In the genomic region with DNA sequence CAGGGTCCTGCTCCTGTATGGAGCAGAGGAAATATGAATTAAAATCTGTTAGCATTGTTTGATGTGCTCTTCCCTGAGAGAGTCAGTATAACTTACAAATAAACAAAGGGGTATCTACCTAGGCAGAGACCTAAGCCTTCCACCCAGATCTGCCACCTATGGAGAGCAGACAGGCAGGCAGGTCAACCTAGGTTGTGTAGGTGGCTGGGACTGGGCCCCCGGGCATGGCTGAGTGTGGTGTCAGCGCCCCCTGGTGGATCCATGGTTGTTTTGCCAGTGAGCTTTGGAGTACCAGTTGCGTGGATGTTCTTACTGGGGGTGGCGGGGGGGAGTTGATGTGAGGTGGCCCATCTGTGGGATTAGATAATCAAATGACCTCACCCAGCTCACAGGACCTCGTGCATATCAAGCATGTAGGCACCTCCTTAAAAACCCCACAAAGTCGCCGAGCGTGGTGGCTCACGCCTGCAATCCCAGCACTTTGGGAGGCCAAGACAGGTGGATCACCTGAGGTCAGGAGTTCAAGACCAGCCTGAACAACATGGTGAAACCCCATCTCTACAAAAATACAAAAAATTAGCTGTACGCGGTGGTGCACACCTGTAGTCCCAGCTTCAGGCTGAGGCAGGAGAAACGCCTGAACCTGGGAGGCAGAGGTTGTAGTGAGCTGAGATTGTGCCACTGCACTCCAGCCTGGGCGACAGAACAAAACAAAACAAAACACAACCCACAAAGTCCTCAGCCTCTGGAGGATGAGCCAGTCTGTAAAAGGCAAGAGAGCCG, we compare ENCODE assay signal across 8 cellular contexts. TPM values are rescaled to one million over a fixed set of nuclear protein-coding genes. Genes with fewer than 3 reads are reported as not detected.
DNase-seq lines count a peak whose midpoint lies in the region; ATAC-seq and TF ChIP-seq lines count a peak whose summit lies in the region.

No MANE protein-coding gene starts in this region.

- peak; percentile 21 for DNase-seq in DMS79 (lab: John Stamatoyannopoulos, UW)
- DNase-seq in NCI-H1417 treated with DMSO at 0.1 percent for 48 hours (lab: John Stamatoyannopoulos, UW): peak; percentile 21
- peak; percentile 71 to 86 (median 82) for DNase-seq in T-helper 1 cell
- peak; percentile 84 for DNase-seq in activated naive CD8-positive, alpha-beta T cell treated with anti-CD3 and anti-CD28 coated beads, Interleukin-2, amount 50 U/mL, for 16 hours (ENCODE audit: low read depth, low spot score)
- DNase-seq in cardiac septum (ENCODE audit: low spot score): peak; percentile 93
- peak; percentile 50 for DNase-seq in putamen (ENCODE audit: low spot score)

- peak; percentile 81 for TF ChIP-seq CTCF in HEK293 (tag by site-specific recombination; IDR thresholded peaks at IDR 0.05)

- peaks cover 11 to 32% of the 10 kb centered on the region in 2 experiments; a peak in 2 of 3 replicates for H3K36me3 ChIP-seq in HEK293 (ENCODE audit: control insufficient read depth in 2 of 2, insufficient read depth in 1 of 2, low read length in 2 of 2)

- intact Hi-C loops in cardiac septum (cut with DNase I): loop anchor here (2.0 to 5.0 kb wide), 3 partner anchors 48 to 368 kb away; no protein-coding TSS in a partner anchor

- H3K9me3 ChIP-seq in HEK293 (ENCODE audit: control insufficient read depth, insufficient read depth, low read depth, low read length): no peaks in the 10 kb centered on the region

- H3K4me1 ChIP-seq in HEK293 (ENCODE audit: control insufficient read depth, insufficient read depth, low read length): no peaks in the 10 kb centered on the region

- H3K27ac ChIP-seq in HEK293 (ENCODE audit: extremely low read depth, low read depth, low read length): no peak overlapping the region

- ATAC-seq in HG03135 (IDR thresholded peaks at IDR 0.05; ENCODE audit: unreplicated experiment): no peak

- CTCF ChIA-PET in HEK293 (lab: Yijun Ruan, JAX): interaction anchor here (0.6 to 2.5 kb wide), 33 partner anchors 11 to 524 kb away, joined by 3 to 12 read pairs (median 4); a partner anchor contains a TSS

- H3K4me3 ChIP-seq in HEK293 (ENCODE audit: low read depth, low read length): no peak overlapping the region

- POLR2A ChIA-PET in HEK293 (lab: Yijun Ruan, JAX): interaction anchor here (0.6 to 1.5 kb wide), 8 partner anchors 18 to 747 kb away, joined by 3 to 7 read pairs (median 4); a partner anchor contains a TSS

TF ChIP-seq in HEK293, 187 proteins besides CTCF, POLR2A, EP300 and RAD21 (continues in another document):
- TF ChIP-seq ZNF660 (tag by site-specific recombination; IDR thresholded peaks at IDR 0.05): peak; percentile 89
- TF ChIP-seq ZNF221 (tag by site-specific recombination; IDR thresholded peaks at IDR 0.05; ENCODE audit: borderline replicate concordance): no peak
- TF ChIP-seq OVOL3 (tag by site-specific recombination; IDR thresholded peaks at IDR 0.05): no peak
- no peak for TF ChIP-seq TRIM28 (IDR thresholded peaks at IDR 0.05; ENCODE audit: borderline replicate concordance, low read length)
- no peak for TF ChIP-seq GLI2 (tag by site-specific recombination; IDR thresholded peaks at IDR 0.05; ENCODE audit: borderline replicate concordance, low read depth)
- 0 out of 2 replicates have a peak, but pooled peaks have one; percentile 16 for TF ChIP-seq GLIS2 (tag by site-specific recombination; IDR thresholded peaks at IDR 0.05)
- TF ChIP-seq ZNF184 (tag by site-specific recombination; IDR thresholded peaks at IDR 0.05): no peak
- TF ChIP-seq SCRT2 (tag by site-specific recombination; IDR thresholded peaks at IDR 0.05): peak; percentile 94
- peak; percentile 67 for TF ChIP-seq ZNF335 (tag by site-specific recombination; conservative IDR thresholded peaks at IDR 0.05)
- 0 out of 2 replicates have a peak, but pooled peaks have one; percentile 20 for TF ChIP-seq SP7 (tag by site-specific recombination; IDR thresholded peaks at IDR 0.05)
- TF ChIP-seq SCRT1 (tag by site-specific recombination; IDR thresholded peaks at IDR 0.05; ENCODE audit: borderline replicate concordance): peak; percentile 80
- TF ChIP-seq ZNF629 (tag by site-specific recombination; IDR thresholded peaks at IDR 0.05): 0 out of 2 replicates have a peak, but pooled peaks have one; percentile 17
- TF ChIP-seq ZNF2 (tag by site-specific recombination; IDR thresholded peaks at IDR 0.05): peak; percentile 40
- peak; percentile 11; the same call in 1 of the 2 replicates for TF ChIP-seq ZNF600 (tag by site-specific recombination; IDR thresholded peaks at IDR 0.05)
- TF ChIP-seq ZFP69B (tag by site-specific recombination; IDR thresholded peaks at IDR 0.05): peak; percentile 43; the same call in 1 of the 2 replicates
- TF ChIP-seq, protein P1, sequence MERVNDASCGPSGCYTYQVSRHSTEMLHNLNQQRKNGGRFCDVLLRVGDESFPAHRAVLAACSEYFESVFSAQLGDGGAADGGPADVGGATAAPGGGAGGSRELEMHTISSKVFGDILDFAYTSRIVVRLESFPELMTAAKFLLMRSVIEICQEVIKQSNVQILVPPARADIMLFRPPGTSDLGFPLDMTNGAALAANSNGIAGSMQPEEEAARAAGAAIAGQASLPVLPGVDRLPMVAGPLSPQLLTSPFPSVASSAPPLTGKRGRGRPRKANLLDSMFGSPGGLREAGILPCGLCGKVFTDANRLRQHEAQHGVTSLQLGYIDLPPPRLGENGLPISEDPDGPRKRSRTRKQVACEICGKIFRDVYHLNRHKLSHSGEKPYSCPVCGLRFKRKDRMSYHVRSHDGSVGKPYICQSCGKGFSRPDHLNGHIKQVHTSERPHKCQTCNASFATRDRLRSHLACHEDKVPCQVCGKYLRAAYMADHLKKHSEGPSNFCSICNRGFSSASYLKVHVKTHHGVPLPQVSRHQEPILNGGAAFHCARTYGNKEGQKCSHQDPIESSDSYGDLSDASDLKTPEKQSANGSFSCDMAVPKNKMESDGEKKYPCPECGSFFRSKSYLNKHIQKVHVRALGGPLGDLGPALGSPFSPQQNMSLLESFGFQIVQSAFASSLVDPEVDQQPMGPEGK (tag by site-specific recombination; IDR thresholded peaks at IDR 0.05): peak; percentile 92
- no peak for TF ChIP-seq ZNF391 (tag by site-specific recombination; IDR thresholded peaks at IDR 0.05; ENCODE audit: borderline replicate concordance, low read depth)
- TF ChIP-seq ZBTB17 (tag by site-specific recombination; IDR thresholded peaks at IDR 0.05): peak; percentile 41
- TF ChIP-seq, protein P2, sequence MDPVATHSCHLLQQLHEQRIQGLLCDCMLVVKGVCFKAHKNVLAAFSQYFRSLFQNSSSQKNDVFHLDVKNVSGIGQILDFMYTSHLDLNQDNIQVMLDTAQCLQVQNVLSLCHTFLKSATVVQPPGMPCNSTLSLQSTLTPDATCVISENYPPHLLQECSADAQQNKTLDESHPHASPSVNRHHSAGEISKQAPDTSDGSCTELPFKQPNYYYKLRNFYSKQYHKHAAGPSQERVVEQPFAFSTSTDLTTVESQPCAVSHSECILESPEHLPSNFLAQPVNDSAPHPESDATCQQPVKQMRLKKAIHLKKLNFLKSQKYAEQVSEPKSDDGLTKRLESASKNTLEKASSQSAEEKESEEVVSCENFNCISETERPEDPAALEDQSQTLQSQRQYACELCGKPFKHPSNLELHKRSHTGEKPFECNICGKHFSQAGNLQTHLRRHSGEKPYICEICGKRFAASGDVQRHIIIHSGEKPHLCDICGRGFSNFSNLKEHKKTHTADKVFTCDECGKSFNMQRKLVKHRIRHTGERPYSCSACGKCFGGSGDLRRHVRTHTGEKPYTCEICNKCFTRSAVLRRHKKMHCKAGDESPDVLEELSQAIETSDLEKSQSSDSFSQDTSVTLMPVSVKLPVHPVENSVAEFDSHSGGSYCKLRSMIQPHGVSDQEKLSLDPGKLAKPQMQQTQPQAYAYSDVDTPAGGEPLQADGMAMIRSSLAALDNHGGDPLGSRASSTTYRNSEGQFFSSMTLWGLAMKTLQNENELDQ (tag by site-specific recombination; IDR thresholded peaks at IDR 0.05; ENCODE audit: low read depth): no peak
- TF ChIP-seq, protein P3, sequence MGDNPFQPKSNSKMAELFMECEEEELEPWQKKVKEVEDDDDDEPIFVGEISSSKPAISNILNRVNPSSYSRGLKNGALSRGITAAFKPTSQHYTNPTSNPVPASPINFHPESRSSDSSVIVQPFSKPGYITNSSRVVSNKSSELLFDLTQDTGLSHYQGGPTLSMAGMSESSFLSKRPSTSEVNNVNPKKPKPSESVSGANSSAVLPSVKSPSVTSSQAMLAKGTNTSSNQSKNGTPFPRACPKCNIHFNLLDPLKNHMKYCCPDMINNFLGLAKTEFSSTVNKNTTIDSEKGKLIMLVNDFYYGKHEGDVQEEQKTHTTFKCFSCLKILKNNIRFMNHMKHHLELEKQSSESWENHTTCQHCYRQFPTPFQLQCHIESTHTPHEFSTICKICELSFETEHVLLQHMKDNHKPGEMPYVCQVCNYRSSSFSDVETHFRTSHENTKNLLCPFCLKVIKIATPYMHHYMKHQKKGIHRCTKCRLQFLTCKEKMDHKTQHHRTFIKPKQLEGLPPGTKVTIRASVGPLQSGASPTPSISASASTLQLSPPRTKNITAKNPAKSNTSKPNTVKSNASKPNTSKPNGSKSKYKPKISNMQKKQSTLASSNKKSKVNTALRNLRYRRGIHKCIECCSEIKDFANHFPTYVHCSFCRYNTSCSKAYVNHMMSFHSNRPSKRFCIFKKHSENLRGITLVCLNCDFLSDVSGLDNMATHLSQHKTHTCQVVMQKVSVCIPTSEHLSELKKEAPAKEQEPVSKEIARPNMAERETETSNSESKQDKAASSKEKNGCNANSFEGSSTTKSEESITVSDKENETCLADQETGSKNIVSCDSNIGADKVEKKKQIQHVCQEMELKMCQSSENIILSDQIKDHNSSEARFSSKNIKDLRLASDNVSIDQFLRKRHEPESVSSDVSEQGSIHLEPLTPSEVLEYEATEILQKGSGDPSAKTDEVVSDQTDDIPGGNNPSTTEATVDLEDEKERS (tag by site-specific recombination; IDR thresholded peaks at IDR 0.05): no peak
- no peak for TF ChIP-seq ZSCAN23 (tag by site-specific recombination; IDR thresholded peaks at IDR 0.05)
- peak; percentile 27; the same call in 1 of the 2 replicates for TF ChIP-seq ZNF501 (tag by site-specific recombination; IDR thresholded peaks at IDR 0.05)
- TF ChIP-seq ZFHX2 (tag by site-specific recombination; conservative IDR thresholded peaks at IDR 0.05): peak; percentile 87
- peak; percentile 79 for TF ChIP-seq GLIS1 (tag by site-specific recombination; IDR thresholded peaks at IDR 0.05)

RNA-seq across cellular contexts. Expression of a gene that starts 17.6 kb away (rescaled TPM):
- 6.4 TPM for total RNA-seq in cardiac septum

RNA-seq across cellular contexts. Expression of a gene that starts 17.7 kb away (rescaled TPM):
- total RNA-seq in cardiac septum: 8.6 TPM

RNA-seq across cellular contexts. Expression of a gene that starts 25.0 kb away (rescaled TPM):
- not detected for total RNA-seq in cardiac septum

RNA-seq across cellular contexts. Expression of a gene that starts 41.4 kb away (rescaled TPM):
- total RNA-seq in cardiac septum: 0.78 TPM

RNA-seq across cellular contexts. Expression of a gene that starts 44.5 kb away (rescaled TPM):
- total RNA-seq in cardiac septum: 22.9 TPM

Comparison
In these comparisons a context has a peak if more than half of its experiments do, and no peak if none do; other contexts are left out.
1. DNase-seq: peak in every context shown above with its lines; median percentile 93 in cardiac septum; 84 in activated naive CD8-positive, alpha-beta T cell treated with anti-CD3 and anti-CD28 coated beads, Interleukin-2, amount 50 U/mL, for 16 hours; 82 in T-helper 1 cell; 50 in putamen; 21 in DMS79; 21 in NCI-H1417 treated with DMSO at 0.1 percent for 48 hours.